18 cellular contexts compared by ENCODE assay signal in genomic region chr12:131211279-131211938, GRCh38.
A peak's percentile ranks its signal among the peaks of the same experiment; 100 is the strongest.
DNase-seq lines count a peak whose midpoint lies in the region; ATAC-seq and TF ChIP-seq lines count a peak whose summit lies in the region.
"Had no signal": no experiment of that assay in that cellular context is flagged by ENCODE, and none has a peak within 500 bp of the region (broad histone marks: within the 10 kb centered on the region; RNA-seq: fewer than 3 reads in every experiment).

No MANE protein-coding gene starts in this region.

- peak; percentile 18 to 24 for DNase-seq in activated T-cell treated with anti-CD3 and anti-CD28 coated beads, Interleukin-2, amount 50 U/mL, for 72 hours
- DNase-seq in activated T-cell treated with anti-CD3 and anti-CD28 coated beads for 4 hours (no peak), endodermal cell (peak; percentile 46), progenitor cell of endocrine pancreas (ENCODE audit: low spot score, unreplicated experiment) (no peak), spleen (no peak), NCI-H2227 treated with DMSO at 0.1 percent for 48 hours (lab: John Stamatoyannopoulos, UW) (no peak), NCI-H2196 treated with DMSO at 0.1 percent for 48 hours (lab: John Stamatoyannopoulos, UW; ENCODE audit: unreplicated experiment) (no peak)
- DNase-seq in activated T-helper 1 cell treated with anti-CD3 and anti-CD28 coated beads, Interleukin-12 subunit alpha, Interleukin-12 subunit beta, Interleukin-2, Interleukin-4 antibody, amounts not matched to agents 30 ng/mL and 10 ng/mL and 1 ng/mL, durations not matched to agents 14 hours and 24 hours and 36 hours (ENCODE audit: low spot score) = no peak
- DNase-seq: GF-D8; GOT3; HFFc6; KBM-7; NCI-H1092; NCI-H2107; NCI-H69; NK-92 treated with Interleukin-12 subunit alpha and Interleukin-12 subunit beta, amount 100 ng/mL, for 24 hours; OCI-M1; RPMI8226 had no signal

- H3K27ac ChIP-seq in endodermal cell (ENCODE audit: low read depth, low read length) (no peak overlapping the region), spleen (no peak overlapping the region)

- peaks cover 8% of the 10 kb centered on the region for H3K27me3 Mint-ChIP-seq in activated T-cell treated with anti-CD3 and anti-CD28 coated beads, Interleukin-2, amount 50 U/mL, for 72 hours (ENCODE audit: low read depth)
- no peaks in the 10 kb centered on the region for H3K27me3 Mint-ChIP-seq in activated T-helper 1 cell treated with anti-CD3 and anti-CD28 coated beads, Interleukin-12 subunit alpha, Interleukin-12 subunit beta, Interleukin-2, Interleukin-4 antibody, amounts not matched to agents 30 ng/mL and 10 ng/mL and 1 ng/mL, durations not matched to agents 14 hours and 24 hours and 36 hours (ENCODE audit: insufficient read depth)
- H3K27me3 Mint-ChIP-seq in endodermal cell (ENCODE audit: insufficient read depth) (peaks cover 3% of the 10 kb centered on the region), progenitor cell of endocrine pancreas (peaks cover 6% of the 10 kb centered on the region)

- H3K4me1 ChIP-seq in endodermal cell (ENCODE audit: control insufficient read depth, insufficient read depth, low read length) (no peaks in the 10 kb centered on the region), spleen (no peaks in the 10 kb centered on the region)

- H3K9me3 Mint-ChIP-seq in activated T-cell treated with anti-CD3 and anti-CD28 coated beads, Interleukin-2, amount 50 U/mL, for 72 hours = peaks cover 4 to 7% of the 10 kb centered on the region in 2 donors
- peaks cover 10% of the 10 kb centered on the region for H3K9me3 Mint-ChIP-seq in activated T-helper 1 cell treated with anti-CD3 and anti-CD28 coated beads, Interleukin-12 subunit alpha, Interleukin-12 subunit beta, Interleukin-2, Interleukin-4 antibody, amounts not matched to agents 30 ng/mL and 10 ng/mL and 1 ng/mL, durations not matched to agents 14 hours and 24 hours and 36 hours
- peaks cover 8% of the 10 kb centered on the region for H3K9me3 Mint-ChIP-seq in endodermal cell
- H3K9me3 Mint-ChIP-seq in progenitor cell of endocrine pancreas (ENCODE audit: low read depth) = no peaks in the 10 kb centered on the region

- TF ChIP-seq CTCF in endodermal cell (conservative IDR thresholded peaks at IDR 0.05) (no peak), progenitor cell of endocrine pancreas (IDR thresholded peaks at IDR 0.05; ENCODE audit: unreplicated experiment) (no peak), spleen (IDR thresholded peaks at IDR 0.05 in 8 of 11, conservative IDR thresholded peaks at IDR 0.05 in 3 of 11) (no peak)

- H3K36me3 ChIP-seq in endodermal cell (ENCODE audit: control insufficient read depth, insufficient read depth, low read length) (no peaks in the 10 kb centered on the region), spleen (no peaks in the 10 kb centered on the region)

- H3K27me3 ChIP-seq in endodermal cell (ENCODE audit: control insufficient read depth, insufficient read depth, low read length, poor library complexity, severe bottlenecking) (no peaks in the 10 kb centered on the region), spleen (replicated peaks in 1 of 7) (peaks cover 0 to 39% (median 0%) of the 10 kb centered on the region in 7 donors)

- peaks cover 6 to 9% of the 10 kb centered on the region in 2 donors for H3K36me3 Mint-ChIP-seq in activated T-cell treated with anti-CD3 and anti-CD28 coated beads, Interleukin-2, amount 50 U/mL, for 72 hours (ENCODE audit: insufficient read depth in 2 of 2)
- peaks cover 3% of the 10 kb centered on the region for H3K36me3 Mint-ChIP-seq in activated T-helper 1 cell treated with anti-CD3 and anti-CD28 coated beads, Interleukin-12 subunit alpha, Interleukin-12 subunit beta, Interleukin-2, Interleukin-4 antibody, amounts not matched to agents 30 ng/mL and 10 ng/mL and 1 ng/mL, durations not matched to agents 14 hours and 24 hours and 36 hours (ENCODE audit: low read depth)
- no peaks in the 10 kb centered on the region for H3K36me3 Mint-ChIP-seq in endodermal cell (ENCODE audit: low read depth)
- H3K36me3 Mint-ChIP-seq in progenitor cell of endocrine pancreas (ENCODE audit: insufficient read depth) = no peaks in the 10 kb centered on the region

- H3K4me1 Mint-ChIP-seq in activated T-cell treated with anti-CD3 and anti-CD28 coated beads, Interleukin-2, amount 50 U/mL, for 72 hours (ENCODE audit: low read depth) = peaks cover 35% of the 10 kb centered on the region
- peaks cover 31% of the 10 kb centered on the region for H3K4me1 Mint-ChIP-seq in activated T-helper 1 cell treated with anti-CD3 and anti-CD28 coated beads, Interleukin-12 subunit alpha, Interleukin-12 subunit beta, Interleukin-2, Interleukin-4 antibody, amounts not matched to agents 30 ng/mL and 10 ng/mL and 1 ng/mL, durations not matched to agents 14 hours and 24 hours and 36 hours (ENCODE audit: low read depth)
- H3K4me1 Mint-ChIP-seq in endodermal cell = no peaks in the 10 kb centered on the region
- H3K4me1 Mint-ChIP-seq in progenitor cell of endocrine pancreas (ENCODE audit: low read depth) = no peaks in the 10 kb centered on the region

- peak; percentile 71 to 75 for ATAC-seq in activated T-cell treated with anti-CD3 and anti-CD28 coated beads, Interleukin-2, amount 50 U/mL, for 72 hours (replicated peaks in 1 of 2)

- H3K4me3 Mint-ChIP-seq in activated T-cell treated with anti-CD3 and anti-CD28 coated beads, Interleukin-2, amount 50 U/mL, for 72 hours = peak overlapping the region; percentile 42 to 59
- H3K4me3 Mint-ChIP-seq in activated T-helper 1 cell treated with anti-CD3 and anti-CD28 coated beads, Interleukin-12 subunit alpha, Interleukin-12 subunit beta, Interleukin-2, Interleukin-4 antibody, amounts not matched to agents 30 ng/mL and 10 ng/mL and 1 ng/mL, durations not matched to agents 14 hours and 24 hours and 36 hours = peak overlapping the region; percentile 22
- H3K4me3 Mint-ChIP-seq in endodermal cell = no peak overlapping the region
- H3K4me3 Mint-ChIP-seq in progenitor cell of endocrine pancreas (ENCODE audit: low read depth) = no peak overlapping the region
- H3K4me3 Mint-ChIP-seq: HFFc6 had no signal

- H3K27ac Mint-ChIP-seq in activated T-cell treated with anti-CD3 and anti-CD28 coated beads, Interleukin-2, amount 50 U/mL, for 72 hours = no peak overlapping the region
- H3K27ac Mint-ChIP-seq in activated T-helper 1 cell treated with anti-CD3 and anti-CD28 coated beads, Interleukin-12 subunit alpha, Interleukin-12 subunit beta, Interleukin-2, Interleukin-4 antibody, amounts not matched to agents 30 ng/mL and 10 ng/mL and 1 ng/mL, durations not matched to agents 14 hours and 24 hours and 36 hours = peak overlapping the region; percentile 65
- H3K27ac Mint-ChIP-seq in endodermal cell (no peak overlapping the region), progenitor cell of endocrine pancreas (peak overlapping the region; percentile 20)
- H3K27ac Mint-ChIP-seq: HFFc6 had no signal

- intact Hi-C loops in activated T-helper 1 cell treated with anti-CD3 and anti-CD28 coated beads, Interleukin-12 subunit alpha, Interleukin-12 subunit beta, Interleukin-2, Interleukin-4 antibody, amounts not matched to agents 30 ng/mL and 10 ng/mL and 1 ng/mL, durations not matched to agents 14 hours and 24 hours and 36 hours (cut with micrococcal nuclease) = loop anchor here (1.0 to 5.0 kb wide), 2 partner anchors 28 to 119 kb away; no protein-coding TSS in a partner anchor
- intact Hi-C loops in spleen (cut with DNase I; ENCODE audit: low total_unique reads) = no loop called here

- H3K4me3 ChIP-seq in endodermal cell (ENCODE audit: low read length) (no peak overlapping the region), spleen (no peak overlapping the region)

- TF ChIP-seq POLR2A in spleen (IDR thresholded peaks at IDR 0.05) = no peak

- H3K9me3 ChIP-seq in endodermal cell (ENCODE audit: control insufficient read depth, low read length) (peaks cover 6% of the 10 kb centered on the region), spleen (peaks cover 0 to 14% (median 0%) of the 10 kb centered on the region in 8 donors)

- 80 to 81% methylated on average over 6 to 11 of the region's 11 CpGs for WGBS in endodermal cell (ENCODE audit: insufficient coverage in 1 of 2, insufficient read length in 1 of 2), 2 experiments
- WGBS in spleen, 5 donors = 79 to 85% (median 84%) methylated on average over 11 of the region's 11 CpGs

- H3K9ac ChIP-seq in endodermal cell (ENCODE audit: extremely low read depth, low read length, poor library complexity, severe bottlenecking) = no peak overlapping the region

Comparison
In these comparisons a context has a peak if more than half of its experiments do, and no peak if none do; other contexts are left out.
1. DNase-seq: peak in activated T-cell treated with anti-CD3 and anti-CD28 coated beads, Interleukin-2, amount 50 U/mL, for 72 hours (2 of 2) and endodermal cell (single experiment); none in activated T-cell treated with anti-CD3 and anti-CD28 coated beads for 4 hours (single experiment), activated T-helper 1 cell treated with anti-CD3 and anti-CD28 coated beads, Interleukin-12 subunit alpha, Interleukin-12 subunit beta, Interleukin-2, Interleukin-4 antibody, amounts not matched to agents 30 ng/mL and 10 ng/mL and 1 ng/mL, durations not matched to agents 14 hours and 24 hours and 36 hours (single experiment), progenitor cell of endocrine pancreas (single experiment), spleen (single experiment), NCI-H2227 treated with DMSO at 0.1 percent for 48 hours (single experiment) and NCI-H2196 treated with DMSO at 0.1 percent for 48 hours (single experiment).
2. H3K27ac Mint-ChIP-seq: peak in activated T-helper 1 cell treated with anti-CD3 and anti-CD28 coated beads, Interleukin-12 subunit alpha, Interleukin-12 subunit beta, Interleukin-2, Interleukin-4 antibody, amounts not matched to agents 30 ng/mL and 10 ng/mL and 1 ng/mL, durations not matched to agents 14 hours and 24 hours and 36 hours (single experiment) and progenitor cell of endocrine pancreas (single experiment); none in activated T-cell treated with anti-CD3 and anti-CD28 coated beads, Interleukin-2, amount 50 U/mL, for 72 hours (single experiment) and endodermal cell (single experiment).
3. H3K4me3 Mint-ChIP-seq: peak in activated T-cell treated with anti-CD3 and anti-CD28 coated beads, Interleukin-2, amount 50 U/mL, for 72 hours (2 of 2) and activated T-helper 1 cell treated with anti-CD3 and anti-CD28 coated beads, Interleukin-12 subunit alpha, Interleukin-12 subunit beta, Interleukin-2, Interleukin-4 antibody, amounts not matched to agents 30 ng/mL and 10 ng/mL and 1 ng/mL, durations not matched to agents 14 hours and 24 hours and 36 hours (single experiment); none in endodermal cell (single experiment) and progenitor cell of endocrine pancreas (single experiment).